Comparison of ENCODE assay signal across 8 cellular contexts in genomic region chr4:102867278-102868152, GRCh38. TPM values are rescaled to one million over a fixed set of nuclear protein-coding genes. Genes with fewer than 3 reads are reported as not detected.
DNase-seq lines count a peak whose midpoint lies in the region; ATAC-seq and TF ChIP-seq lines count a peak whose summit lies in the region.

No MANE protein-coding gene starts in this region.

- no peak for TF ChIP-seq POLR2A in spleen (IDR thresholded peaks at IDR 0.05)

- H3K27me3 ChIP-seq in cardiac muscle cell = no peaks in the 10 kb centered on the region
- H3K27me3 ChIP-seq in fibroblast of lung (ENCODE audit: control insufficient read depth, insufficient read depth, low read length) = no peaks in the 10 kb centered on the region
- H3K27me3 ChIP-seq in spleen (replicated peaks in 1 of 7) = no peaks in the 10 kb centered on the region

- H3K4me1 ChIP-seq in cardiac muscle cell (ENCODE audit: low read depth) (peaks cover 26% of the 10 kb centered on the region), fibroblast of lung (ENCODE audit: control insufficient read depth, extremely low read depth, insufficient read depth, low read length) (peaks cover 7% of the 10 kb centered on the region), spleen (peaks cover 12 to 75% (median 42%) of the 10 kb centered on the region in 6 donors)

- in situ Hi-C loops in SK-MEL-5 (cut with HindIII; ENCODE audit: low pct_unique_long_range_greater_than_20kb, low sequenced_read_pairs) = no loop called here

- H3K27ac ChIP-seq in cardiac muscle cell (peak overlapping the region; percentile 89), fibroblast of lung (ENCODE audit: insufficient read depth, low read length) (peak overlapping the region; percentile 93), spleen (peak overlapping the region; percentile 91 to 99 (median 98))

- H3K4me3 ChIP-seq in cardiac muscle cell = peak overlapping the region; percentile 37
- H3K4me3 ChIP-seq in fibroblast of lung (replicated peaks in 1 of 4; ENCODE audit: control extremely low read depth in 1 of 4, insufficient read depth in 1 of 4, low read depth in 3 of 4, low read length in 4 of 4) = peak overlapping the region; percentile 86 to 98 (median 92)
- H3K4me3 ChIP-seq in spleen = peak overlapping the region; percentile 62 to 90 (median 74)

- H3K4me2 ChIP-seq in fibroblast of lung (ENCODE audit: extremely low read depth, insufficient read depth, low read length) = peak overlapping the region; percentile 89

- no peaks in the 10 kb centered on the region for H4K20me1 ChIP-seq in fibroblast of lung (ENCODE audit: control insufficient read depth, extremely low read depth, insufficient read depth, low read length)

- H3K36me3 ChIP-seq in cardiac muscle cell (no peaks in the 10 kb centered on the region), fibroblast of lung (ENCODE audit: control insufficient read depth, insufficient read depth, low read length) (no peaks in the 10 kb centered on the region), spleen (no peaks in the 10 kb centered on the region)

- no peak overlapping the region for H3K9ac ChIP-seq in fibroblast of lung (ENCODE audit: insufficient read depth, low read length)

- DNase-seq in cardiac muscle cell (ENCODE audit: low read depth in 1 of 2, low spot score in 1 of 2) = no peak
- no peak for DNase-seq in left cardiac atrium
- DNase-seq in SK-MEL-5 (ENCODE audit: low read depth, low spot score) = peak; percentile 12
- no peak for DNase-seq in fibroblast of lung (ENCODE audit: low read depth in 2 of 2)
- no peak for DNase-seq in spleen
- no peak for DNase-seq in stimulated activated CD4-positive, alpha-beta T cell treated with anti-CD3 and anti-CD28 coated beads, Interleukin-15, amount 100 ng/mL, for 24 hours

- peaks cover 32% of the 10 kb centered on the region for H3K79me2 ChIP-seq in fibroblast of lung (ENCODE audit: control insufficient read depth, insufficient read depth, low read length)

- ATAC-seq in left cardiac atrium = no peak
- ATAC-seq in HG02571 (IDR thresholded peaks at IDR 0.05; ENCODE audit: unreplicated experiment) = no peak
- no peak for ATAC-seq in GM18498 (IDR thresholded peaks at IDR 0.05; ENCODE audit: unreplicated experiment)

- H2AFZ ChIP-seq in fibroblast of lung (ENCODE audit: low read length) = peak overlapping the region; percentile 49

- WGBS in spleen, 5 donors = 61 to 72% (median 68%) methylated on average over 12 of the region's 12 CpGs

- intact Hi-C loops in left cardiac atrium (cut with DNase I) (loop anchor here in 1 of 2 donors (2.0 kb wide), 1 partner anchor 41 kb away; the partner anchor contains the start of gene UBE2D3), spleen (cut with DNase I; ENCODE audit: low total_unique reads) (loop anchor here (5.0 kb wide), 1 partner anchor 40 kb away; the partner anchor contains the start of gene UBE2D3)

- TF ChIP-seq CTCF in cardiac muscle cell (IDR thresholded peaks at IDR 0.05; ENCODE audit: low read depth, low read length) (no peak), fibroblast of lung (conservative IDR thresholded peaks at IDR 0.05 in 1 of 2, IDR thresholded peaks at IDR 0.05 in 1 of 2; ENCODE audit: low read depth in 1 of 2, low read length in 2 of 2) (no peak), spleen (IDR thresholded peaks at IDR 0.05 in 8 of 11, conservative IDR thresholded peaks at IDR 0.05 in 3 of 11) (no peak)

- H3K9me3 ChIP-seq in cardiac muscle cell (ENCODE audit: low read depth) (no peaks in the 10 kb centered on the region), fibroblast of lung (ENCODE audit: control insufficient read depth, insufficient read depth, low read depth, low read length) (no peaks in the 10 kb centered on the region), spleen (no peaks in the 10 kb centered on the region)

RNA-seq across cellular contexts. Expression of gene CISD2, which starts 1.3 kb away (rescaled TPM):
- 15.4 and 29.1 TPM in 2 replicates for total RNA-seq in cardiac muscle cell
- 87.1 and 101 TPM in 2 replicates for polyA plus RNA-seq in cardiac muscle cell
- 10 to 100 TPM; 18.5 to 20.0 TPM for total RNA-seq in left cardiac atrium
- total RNA-seq in SK-MEL-5 (2014; rRNA removed; shearing (Covaris generic)) = 76.4 and 86.5 TPM in 2 replicates
- 39.8 and 46.1 TPM in 2 replicates for polyA plus RNA-seq in SK-MEL-5 (2015; cell fraction: cytosol; rRNA removed)
- 6.7 and 9.2 TPM in 2 replicates for polyA plus RNA-seq in SK-MEL-5 (2015; cell fraction: nucleus; rRNA removed)
- total RNA-seq in fibroblast of lung = 30.3 and 46.2 TPM in 2 replicates
- 30.8 and 35.1 TPM in 2 replicates for polyA plus RNA-seq in fibroblast of lung
- polyA plus RNA-seq in fibroblast of lung (2012) = 32.5 and 36.6 TPM in 2 replicates
- 9.0 and 22.7 TPM in 2 replicates for polyA minus RNA-seq in fibroblast of lung (ENCODE audit: low replicate concordance)
- 10 to 100 TPM; 13.2 to 31.9 (median 26.8) TPM for total RNA-seq in spleen
- polyA plus RNA-seq in spleen = 10 to 100 TPM; 11.1 to 22.3 (median 21.7) TPM

RNA-seq across cellular contexts. Expression of gene UBE2D3, which starts 40.2 kb away (rescaled TPM):
- total RNA-seq in cardiac muscle cell = 359 and 420 TPM in 2 replicates
- 241 and 350 TPM in 2 replicates for polyA plus RNA-seq in cardiac muscle cell
- 100 to 1,000 TPM; 233 to 294 TPM for total RNA-seq in left cardiac atrium
- total RNA-seq in SK-MEL-5 (2014; rRNA removed; shearing (Covaris generic)) = 344 and 353 TPM in 2 replicates
- 218 and 262 TPM in 2 replicates for polyA plus RNA-seq in SK-MEL-5 (2015; cell fraction: cytosol; rRNA removed)
- polyA plus RNA-seq in SK-MEL-5 (2015; cell fraction: nucleus; rRNA removed) = 390 and 461 TPM in 2 replicates
- total RNA-seq in fibroblast of lung = 397 and 403 TPM in 2 replicates
- polyA plus RNA-seq in fibroblast of lung = 427 and 460 TPM in 2 replicates
- polyA plus RNA-seq in fibroblast of lung (2012) = 292 and 322 TPM in 2 replicates
- polyA minus RNA-seq in fibroblast of lung (ENCODE audit: low replicate concordance) = 144 and 180 TPM in 2 replicates
- 100 to 1,000 TPM; 303 to 459 (median 316) TPM for total RNA-seq in spleen
- 100 to 1,000 TPM; 152 to 212 (median 177) TPM for polyA plus RNA-seq in spleen

Comparison
In these comparisons a context has a peak if more than half of its experiments do, and no peak if none do; other contexts are left out.
1. H3K4me3 ChIP-seq: peak in every context shown above with its lines; median percentile 92 in fibroblast of lung; 74 in spleen; 37 in cardiac muscle cell.